ENCODE assay signal across 22 cellular contexts in genomic region chr7:137345799-137346449, GRCh38. TPM values are rescaled to one million over a fixed set of nuclear protein-coding genes. Genes with fewer than 3 reads are reported as not detected.
"Had no signal": no experiment of that assay in that cellular context is flagged by ENCODE, and none has a peak within 500 bp of the region (broad histone marks: within the 10 kb centered on the region; RNA-seq: fewer than 3 reads in every experiment).

No MANE protein-coding gene starts in this region.

- H3K27ac Mint-ChIP-seq: activated CD4-positive, alpha-beta T cell treated with anti-CD3 and anti-CD28 coated beads, Interleukin-2, amount 10 ng/mL, durations not matched to agents 24 days and 14 days; activated CD8-positive, alpha-beta T cell treated with anti-CD3 and anti-CD28 coated beads, Interleukin-2, amount 10 ng/mL, durations not matched to agents 7 days and 5 days; activated naive CD4-positive, alpha-beta T cell treated with anti-CD3 and anti-CD28 coated beads for 36 hours; activated naive CD8-positive, alpha-beta T cell treated with anti-CD3 and anti-CD28 coated beads, Interleukin-2, amount 50 U/mL, for 24 hours; T-helper 1 cell treated with Interleukin-12 subunit alpha and Interleukin-12 subunit beta and Interleukin-4 antibody, amounts not matched to agents 30 μg/mL and 1 μg/mL, for 36 hours had no signal

- H3K27me3 ChIP-seq: right atrium auricular region, thyroid gland had no signal

- H3K4me1 ChIP-seq: lower lobe of right lung, prostate gland had no signal

- H3K4me3 ChIP-seq: coronary artery, lower lobe of right lung, prostate gland, right atrium auricular region, thyroid gland had no signal

- H3K36me3 ChIP-seq: lower lobe of right lung, prostate gland, right atrium auricular region, thyroid gland had no signal

- DNase-seq: activated CD4-positive, alpha-beta T cell treated with anti-CD3 and anti-CD28 coated beads, Interleukin-2, amount 10 ng/mL, durations not matched to agents 24 days and 14 days; activated CD4-positive, CD25-positive, alpha-beta regulatory T cell; activated CD8-positive, alpha-beta T cell treated with anti-CD3 and anti-CD28 coated beads, Interleukin-2, amount 10 ng/mL, durations not matched to agents 7 days and 5 days; activated naive CD4-positive, alpha-beta T cell treated with anti-CD3 and anti-CD28 coated beads for 36 hours; activated naive CD8-positive, alpha-beta T cell treated with anti-CD3 and anti-CD28 coated beads, Interleukin-2, amount 50 U/mL, for 24 hours; activated T-cell treated with anti-CD3 and anti-CD28 coated beads, Interleukin-2, amount 50 U/mL, for 4 hours; foreskin melanocyte; glutamatergic neuron; hippocampal formation; islet precursor cell; left colon; lower lobe of right lung; stimulated activated CD4-positive, alpha-beta T cell treated with anti-CD3 and anti-CD28 coated beads, Interleukin-12 subunit alpha, Interleukin-12 subunit beta, amount 100 ng/mL, for 4 hours; stimulated activated CD4-positive, alpha-beta T cell treated with anti-CD3 and anti-CD28 coated beads, Interleukin-1b, Interleukin-23, amount 100 ng/mL, for 48 hours; stimulated activated CD8-positive, alpha-beta memory T cell treated with anti-CD3 and anti-CD28 coated beads, Interleukin-4, amount 100 ng/mL, for 48 hours; stimulated activated naive CD4-positive, alpha-beta T cell; thyroid gland had no signal

- H3K9me3 ChIP-seq: lower lobe of right lung, prostate gland, right atrium auricular region, thyroid gland had no signal

- H3K9me3 Mint-ChIP-seq: activated CD4-positive, alpha-beta T cell treated with anti-CD3 and anti-CD28 coated beads, Interleukin-2, amount 10 ng/mL, durations not matched to agents 24 days and 14 days; activated T-cell treated with anti-CD3 and anti-CD28 coated beads, Interleukin-2, amount 50 U/mL, for 4 hours; nephron; T-helper 1 cell treated with Interleukin-12 subunit alpha and Interleukin-12 subunit beta and Interleukin-4 antibody, amounts not matched to agents 30 μg/mL and 1 μg/mL, for 36 hours had no signal

- H3K4me1 Mint-ChIP-seq: activated CD4-positive, alpha-beta T cell treated with anti-CD3 and anti-CD28 coated beads, Interleukin-2, amount 10 ng/mL, durations not matched to agents 24 days and 14 days; activated naive CD8-positive, alpha-beta T cell treated with anti-CD3 and anti-CD28 coated beads, Interleukin-2, amount 50 U/mL, for 24 hours had no signal

- H3K27ac ChIP-seq: coronary artery, lower lobe of right lung, prostate gland, right atrium auricular region, thyroid gland had no signal

- H3K4me3 Mint-ChIP-seq: activated CD4-positive, alpha-beta T cell treated with anti-CD3 and anti-CD28 coated beads, Interleukin-2, amount 10 ng/mL, durations not matched to agents 24 days and 14 days; activated CD8-positive, alpha-beta T cell treated with anti-CD3 and anti-CD28 coated beads, Interleukin-2, amount 10 ng/mL, durations not matched to agents 7 days and 5 days; activated naive CD4-positive, alpha-beta T cell treated with anti-CD3 and anti-CD28 coated beads for 36 hours; activated naive CD8-positive, alpha-beta T cell treated with anti-CD3 and anti-CD28 coated beads, Interleukin-2, amount 50 U/mL, for 24 hours; activated T-cell treated with anti-CD3 and anti-CD28 coated beads, Interleukin-2, amount 50 U/mL, for 4 hours; T-helper 1 cell treated with Interleukin-12 subunit alpha and Interleukin-12 subunit beta and Interleukin-4 antibody, amounts not matched to agents 30 μg/mL and 1 μg/mL, for 36 hours had no signal

- ATAC-seq: activated CD8-positive, alpha-beta T cell treated with anti-CD3 and anti-CD28 coated beads, Interleukin-2, amount 10 ng/mL, durations not matched to agents 7 days and 5 days; activated naive CD8-positive, alpha-beta T cell treated with anti-CD3 and anti-CD28 coated beads, Interleukin-2, amount 50 U/mL, for 24 hours; activated T-cell treated with anti-CD3 and anti-CD28 coated beads, Interleukin-2, amount 50 U/mL, for 4 hours; left colon; lower lobe of right lung had no signal

RNA-seq across cellular contexts. Expression of gene PTN, which starts 2.4 kb away (rescaled TPM):
- total RNA-seq: activated CD4-positive, alpha-beta T cell treated with anti-CD3 and anti-CD28 coated beads, Interleukin-2, amount 10 ng/mL, durations not matched to agents 24 days and 14 days; activated CD8-positive, alpha-beta T cell treated with anti-CD3 and anti-CD28 coated beads, Interleukin-2, amount 10 ng/mL, durations not matched to agents 7 days and 5 days; activated naive CD4-positive, alpha-beta T cell treated with anti-CD3 and anti-CD28 coated beads for 36 hours; activated T-cell treated with anti-CD3 and anti-CD28 coated beads, Interleukin-2, amount 50 U/mL, for 4 hours had no signal
